In genomic region chr17:77958716-77959215, GRCh38 we compare ENCODE assay signal across 8 cellular contexts. TPM values are rescaled to one million over a fixed set of nuclear protein-coding genes. Genes with fewer than 3 reads are reported as not detected.
A peak's percentile ranks its signal among the peaks of the same experiment; 100 is the strongest.
DNase-seq lines count a peak whose midpoint lies in the region; ATAC-seq and TF ChIP-seq lines count a peak whose summit lies in the region.

No MANE protein-coding gene starts in this region.

- ATAC-seq in GM19463 (IDR thresholded peaks at IDR 0.05; ENCODE audit: unreplicated experiment) (peak; percentile 17), gastrocnemius medialis (peak; percentile 20 to 43)

- H3K9me3 ChIP-seq in gastrocnemius medialis, result no peaks in the 10 kb centered on the region

- no peak overlapping the region for H3K27ac ChIP-seq in HL-60 (replicated peaks)
- peak overlapping the region; percentile 42 to 100 for H3K27ac ChIP-seq in coronary artery
- H3K27ac ChIP-seq in gastrocnemius medialis, result peak overlapping the region in 3 of 4 donors; percentile 37 to 83 (median 72)

- intact Hi-C loops in gastrocnemius medialis (cut with DNase I; ENCODE audit: low total_unique reads), result loop anchor here (1.0 to 5.0 kb wide), 5 partner anchors 39 to 356 kb away; no protein-coding TSS in a partner anchor

- in situ Hi-C loops in gastrocnemius medialis (cut with MboI; ENCODE audit: low sequenced_read_pairs in 4 of 4), result no loop called here

- TF ChIP-seq POLR2A in gastrocnemius medialis (IDR thresholded peaks at IDR 0.05), result no peak

- H3K36me3 ChIP-seq in gastrocnemius medialis, result no peaks in the 10 kb centered on the region

- peak; percentile 62 for DNase-seq in AG08396 (ENCODE audit: low spot score)
- DNase-seq in HL-60 (ENCODE audit: low read depth in 1 of 2, low spot score in 1 of 2), result no peak
- DNase-seq in coronary artery (ENCODE audit: low spot score), result no peak
- DNase-seq in gastrocnemius medialis, result no peak
- DNase-seq in iPS-NIHi11 (ENCODE audit: low spot score), result no peak
- no peak for DNase-seq in DMS 273 (lab: John Stamatoyannopoulos, UW; ENCODE audit: unreplicated experiment)
- DNase-seq in glomerular visceral epithelial cell (ENCODE audit: extremely low spot score), result no peak

- H3K27me3 ChIP-seq in HL-60 (ENCODE audit: insufficient read depth, poor library complexity, severe bottlenecking) (peaks cover 8% of the 10 kb centered on the region), gastrocnemius medialis (no peaks in the 10 kb centered on the region)

- peaks cover 39 to 44% of the 10 kb centered on the region in 2 donors for H3K4me1 ChIP-seq in gastrocnemius medialis

- TF ChIP-seq CTCF in HL-60 (IDR thresholded peaks at IDR 0.05; ENCODE audit: insufficient read depth, low read length) (no peak), coronary artery (IDR thresholded peaks at IDR 0.05) (no peak), gastrocnemius medialis (IDR thresholded peaks at IDR 0.05 in 4 of 5, conservative IDR thresholded peaks at IDR 0.05 in 1 of 5) (no peak)

- peak overlapping the region; percentile 61 for H3K4me3 ChIP-seq in HL-60 (replicated peaks; ENCODE audit: insufficient read depth, low read length)
- H3K4me3 ChIP-seq in coronary artery, result peak overlapping the region; percentile 73
- peak overlapping the region in 1 of 4 donors; percentile 67 for H3K4me3 ChIP-seq in gastrocnemius medialis

RNA-seq across cellular contexts. Expression of gene TNRC6C, which starts 0.3 kb away (rescaled TPM):
- 1 to 10 TPM; 4.7 to 9.0 (median 7.6) TPM for total RNA-seq in gastrocnemius medialis
